Comparison of ENCODE assay signal across 21 cellular contexts in the genomic region with DNA sequence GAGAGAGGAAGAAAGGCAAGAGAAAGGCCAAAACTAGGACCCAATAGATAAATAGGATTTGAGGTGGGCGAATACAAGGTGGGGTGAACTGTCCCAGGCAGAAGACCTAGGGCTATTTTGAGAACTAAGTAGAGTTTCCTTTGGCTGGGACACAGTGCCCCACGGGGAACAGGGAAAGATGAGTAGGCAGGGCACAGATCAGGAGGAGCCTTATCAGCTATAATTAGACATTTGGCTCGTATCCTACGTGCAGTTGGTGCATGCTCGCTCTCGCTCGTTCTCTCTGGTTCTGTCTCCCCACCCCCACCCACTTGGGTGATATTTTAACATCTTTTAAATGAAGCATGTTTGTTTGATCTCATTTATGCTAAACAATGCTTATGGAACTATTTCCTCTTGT.
DNase-seq lines count a peak whose midpoint lies in the region; ATAC-seq and TF ChIP-seq lines count a peak whose summit lies in the region.
"Had no signal": no experiment of that assay in that cellular context is flagged by ENCODE, and none has a peak within 500 bp of the region (broad histone marks: within the 10 kb centered on the region; RNA-seq: fewer than 3 reads in every experiment).

No MANE protein-coding gene starts in this region.

- no peak for TF ChIP-seq POLR2A in uterus (IDR thresholded peaks at IDR 0.05)

- intact Hi-C loops in uterus (cut with DNase I; ENCODE audit: low total_unique reads) = no loop called here

- H3K27me3 ChIP-seq in right atrium auricular region = no peaks in the 10 kb centered on the region
- H3K27me3 ChIP-seq in uterus = no peaks in the 10 kb centered on the region
- H3K27me3 ChIP-seq: ascending aorta, colonic mucosa, gastroesophageal sphincter had no signal

- peaks cover 3% of the 10 kb centered on the region for H3K27me3 Mint-ChIP-seq in activated T-helper 17 cell treated with anti-CD3 and anti-CD28 coated beads, Interleukin-2, amount 50 U/mL, for 72 hours

- peaks cover 10 to 12% of the 10 kb centered on the region in 2 donors for H3K36me3 Mint-ChIP-seq in activated naive CD4-positive, alpha-beta T cell treated with anti-CD3 and anti-CD28 coated beads, Interleukin-2, amount 50 U/mL, for 72 hours
- H3K36me3 Mint-ChIP-seq in activated T-helper 17 cell treated with anti-CD3 and anti-CD28 coated beads, Interleukin-2, amount 50 U/mL, for 72 hours (ENCODE audit: low read depth) = no peaks in the 10 kb centered on the region

- H3K4me1 ChIP-seq in right atrium auricular region = peaks cover 0 to 33% of the 10 kb centered on the region in 2 donors
- H3K4me1 ChIP-seq in uterus = peaks cover 0 to 10% of the 10 kb centered on the region in 2 donors
- H3K4me1 ChIP-seq: colonic mucosa had no signal

- H3K4me1 Mint-ChIP-seq in activated T-helper 17 cell treated with anti-CD3 and anti-CD28 coated beads, Interleukin-2, amount 50 U/mL, for 72 hours = peaks cover 24% of the 10 kb centered on the region

- no peak overlapping the region for H3K4me3 ChIP-seq in right atrium auricular region
- no peak overlapping the region for H3K4me3 ChIP-seq in uterus
- H3K4me3 ChIP-seq: colonic mucosa, gastroesophageal sphincter, GM23338, lung had no signal

- peak overlapping the region; percentile 15 to 36 for H3K27ac Mint-ChIP-seq in activated naive CD4-positive, alpha-beta T cell treated with anti-CD3 and anti-CD28 coated beads, Interleukin-2, amount 50 U/mL, for 72 hours
- H3K27ac Mint-ChIP-seq in activated T-helper 17 cell treated with anti-CD3 and anti-CD28 coated beads, Interleukin-2, amount 50 U/mL, for 72 hours = no peak overlapping the region
- H3K27ac Mint-ChIP-seq: GM23338 had no signal

- H3K9me3 Mint-ChIP-seq in activated naive CD4-positive, alpha-beta T cell treated with anti-CD3 and anti-CD28 coated beads, Interleukin-2, amount 50 U/mL, for 72 hours = peaks cover 6 to 11% of the 10 kb centered on the region in 2 donors
- peaks cover 6% of the 10 kb centered on the region for H3K9me3 Mint-ChIP-seq in activated T-helper 17 cell treated with anti-CD3 and anti-CD28 coated beads, Interleukin-2, amount 50 U/mL, for 72 hours

- H3K9me3 ChIP-seq in right atrium auricular region (no peaks in the 10 kb centered on the region), uterus (no peaks in the 10 kb centered on the region)
- H3K9me3 ChIP-seq: ascending aorta, colonic mucosa, gastroesophageal sphincter had no signal

- DNase-seq in activated naive CD4-positive, alpha-beta T cell treated with anti-CD3 and anti-CD28 coated beads, Interleukin-2, amount 50 U/mL, for 72 hours (ENCODE audit: low spot score in 2 of 2) = no peak
- DNase-seq in activated naive CD4-positive, alpha-beta T cell (lab: John Stamatoyannopoulos, UW) = no peak
- DNase-seq in right atrium auricular region (ENCODE audit: low spot score) = no peak
- DNase-seq in uterus = no peak
- no peak for DNase-seq in NCI-H187 treated with DMSO at 0.1 percent for 48 hours (lab: John Stamatoyannopoulos, UW)
- no peak for DNase-seq in HuH-7.5 (ENCODE audit: low spot score)
- DNase-seq: activated CD4-positive, CD25-positive, alpha-beta regulatory T cell treated with anti-CD3 and anti-CD28 coated beads, Interleukin-2, amount 50 U/mL, for 72 hours; activated T-cell treated with anti-CD3 and anti-CD28 coated beads, Interleukin-2, amount 50 U/mL, for 48 hours; colonic mucosa; Karpas-422; NCI-H1092 treated with DMSO at 0.1 percent for 48 hours; NCI-H82; RPMI8226 had no signal

- H3K27ac ChIP-seq in right atrium auricular region (peak overlapping the region; percentile 78 to 80), uterus (peak overlapping the region; percentile 76 to 88)
- H3K27ac ChIP-seq: HL-60 had no signal

- peak overlapping the region; percentile 79 for H3K4me3 Mint-ChIP-seq in activated T-helper 17 cell treated with anti-CD3 and anti-CD28 coated beads, Interleukin-2, amount 50 U/mL, for 72 hours
- H3K4me3 Mint-ChIP-seq: GM23338, neural crest cell had no signal

- no peak for TF ChIP-seq CTCF in right atrium auricular region (IDR thresholded peaks at IDR 0.05)
- TF ChIP-seq CTCF in uterus (IDR thresholded peaks at IDR 0.05) = no peak

- H3K36me3 ChIP-seq in right atrium auricular region = no peaks in the 10 kb centered on the region
- H3K36me3 ChIP-seq in uterus = no peaks in the 10 kb centered on the region
- H3K36me3 ChIP-seq: ascending aorta, colonic mucosa, gastroesophageal sphincter had no signal

- ATAC-seq in activated naive CD4-positive, alpha-beta T cell treated with anti-CD3 and anti-CD28 coated beads, Interleukin-2, amount 50 U/mL, for 72 hours = no peak
- no peak for ATAC-seq in activated T-helper 17 cell treated with anti-CD3 and anti-CD28 coated beads, Interleukin-2, amount 50 U/mL, for 72 hours (replicated peaks)
- ATAC-seq in GM19467 (IDR thresholded peaks at IDR 0.05; ENCODE audit: unreplicated experiment) = no peak
- ATAC-seq: gastroesophageal sphincter, GM23338 had no signal
